ENCODE assay signal across 16 cellular contexts in genomic region chr20:6802227-6802626, GRCh38. TPM values are rescaled to one million over a fixed set of nuclear protein-coding genes. Genes with fewer than 3 reads are reported as not detected.
"Had no signal": no experiment of that assay in that cellular context is flagged by ENCODE, and none has a peak within 500 bp of the region (broad histone marks: within the 10 kb centered on the region; RNA-seq: fewer than 3 reads in every experiment).

No MANE protein-coding gene starts in this region.

- H3K27me3 ChIP-seq: sigmoid colon had no signal

- H3K4me3 ChIP-seq: dorsolateral prefrontal cortex, heart right ventricle, sigmoid colon, thoracic aorta had no signal

- H3K4me1 ChIP-seq: heart right ventricle, sigmoid colon had no signal

- DNase-seq: activated CD4-positive, alpha-beta T cell treated with anti-CD3 and anti-CD28 coated beads for 36 hours; activated CD4-positive, alpha-beta T cell treated with anti-CD3 and anti-CD28 coated beads, Interleukin-2, amount 50 U/mL, for 48 hours; caudate nucleus; dorsolateral prefrontal cortex; heart right ventricle; kidney glomerular epithelial cell; left ventricle myocardium superior; natural killer cell; posterior cingulate gyrus; sigmoid colon; stimulated activated CD4-positive, alpha-beta T cell treated with anti-CD3 and anti-CD28 coated beads, Interleukin-4, amount 100 ng/mL, for 4 hours; T-cell had no signal

- FAIRE-seq: colon, frontal cortex had no signal

- H3K27ac ChIP-seq: dorsolateral prefrontal cortex, epithelial cell of prostate, heart right ventricle, sigmoid colon, thoracic aorta had no signal

- H3K36me3 ChIP-seq: heart right ventricle, sigmoid colon, thoracic aorta had no signal

RNA-seq across cellular contexts. Expression of gene BMP2, which starts 34.7 kb away (rescaled TPM):
- total RNA-seq: activated CD4-positive, alpha-beta T cell treated with anti-CD3 and anti-CD28 coated beads for 36 hours had no signal
